1 cellular context compared by ENCODE assay signal in the genomic region with DNA sequence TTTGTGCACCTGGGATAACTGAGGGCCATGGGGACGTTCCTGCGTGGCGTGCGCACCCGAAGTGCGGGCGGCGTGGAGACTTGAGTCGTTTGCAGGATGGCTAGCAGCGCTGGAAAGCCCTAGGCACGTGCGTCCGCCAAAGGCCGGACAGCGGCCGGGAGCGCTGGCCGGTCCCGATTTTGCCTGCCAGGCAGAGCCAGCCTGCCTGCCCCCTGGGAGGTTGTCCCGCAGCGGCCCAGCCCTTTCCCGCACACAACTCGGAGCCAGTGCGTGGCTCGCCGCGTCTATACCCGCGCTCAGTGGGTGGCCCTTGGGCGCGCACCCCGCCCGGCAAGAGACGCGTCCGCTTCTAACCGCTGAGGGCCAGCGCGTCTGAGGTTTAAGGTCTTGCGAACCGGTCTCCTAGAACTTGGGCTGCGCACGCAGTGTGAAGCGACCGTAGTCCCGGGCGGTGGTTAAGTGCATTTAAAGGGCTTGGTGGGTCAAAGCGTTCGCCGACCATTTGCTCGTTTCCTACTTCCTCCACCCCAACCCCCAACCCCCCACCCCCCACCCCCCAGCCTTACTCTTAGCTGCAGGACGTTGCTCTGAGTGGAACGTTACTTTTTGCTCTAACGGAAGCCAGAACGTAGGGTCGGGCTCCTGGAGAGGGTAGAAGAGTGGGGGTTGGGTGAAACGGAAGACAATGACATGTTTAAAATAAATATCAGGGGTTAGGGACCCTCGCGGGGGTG.
A peak's percentile ranks its signal among the peaks of the same experiment; 100 is the strongest.
TF ChIP-seq lines count a peak whose summit lies in the region.

No MANE protein-coding gene starts in this region.

TF ChIP-seq in WTC11, 78 proteins besides CTCF, POLR2A, EP300 and RAD21 (continued from another document):
- TF ChIP-seq, protein P1, sequence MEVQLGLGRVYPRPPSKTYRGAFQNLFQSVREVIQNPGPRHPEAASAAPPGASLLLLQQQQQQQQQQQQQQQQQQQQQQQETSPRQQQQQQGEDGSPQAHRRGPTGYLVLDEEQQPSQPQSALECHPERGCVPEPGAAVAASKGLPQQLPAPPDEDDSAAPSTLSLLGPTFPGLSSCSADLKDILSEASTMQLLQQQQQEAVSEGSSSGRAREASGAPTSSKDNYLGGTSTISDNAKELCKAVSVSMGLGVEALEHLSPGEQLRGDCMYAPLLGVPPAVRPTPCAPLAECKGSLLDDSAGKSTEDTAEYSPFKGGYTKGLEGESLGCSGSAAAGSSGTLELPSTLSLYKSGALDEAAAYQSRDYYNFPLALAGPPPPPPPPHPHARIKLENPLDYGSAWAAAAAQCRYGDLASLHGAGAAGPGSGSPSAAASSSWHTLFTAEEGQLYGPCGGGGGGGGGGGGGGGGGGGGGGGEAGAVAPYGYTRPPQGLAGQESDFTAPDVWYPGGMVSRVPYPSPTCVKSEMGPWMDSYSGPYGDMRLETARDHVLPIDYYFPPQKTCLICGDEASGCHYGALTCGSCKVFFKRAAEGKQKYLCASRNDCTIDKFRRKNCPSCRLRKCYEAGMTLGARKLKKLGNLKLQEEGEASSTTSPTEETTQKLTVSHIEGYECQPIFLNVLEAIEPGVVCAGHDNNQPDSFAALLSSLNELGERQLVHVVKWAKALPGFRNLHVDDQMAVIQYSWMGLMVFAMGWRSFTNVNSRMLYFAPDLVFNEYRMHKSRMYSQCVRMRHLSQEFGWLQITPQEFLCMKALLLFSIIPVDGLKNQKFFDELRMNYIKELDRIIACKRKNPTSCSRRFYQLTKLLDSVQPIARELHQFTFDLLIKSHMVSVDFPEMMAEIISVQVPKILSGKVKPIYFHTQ (CRISPR knock-in tag; IDR thresholded peaks at IDR 0.05), result no peak
- TF ChIP-seq NFATC4 (CRISPR knock-in tag; IDR thresholded peaks at IDR 0.05), result no peak
- no peak for TF ChIP-seq ZNF671 (CRISPR knock-in tag; IDR thresholded peaks at IDR 0.05)
- no peak for TF ChIP-seq ZNF396 (CRISPR knock-in tag; IDR thresholded peaks at IDR 0.05; ENCODE audit: borderline replicate concordance)
- TF ChIP-seq, protein P2, sequence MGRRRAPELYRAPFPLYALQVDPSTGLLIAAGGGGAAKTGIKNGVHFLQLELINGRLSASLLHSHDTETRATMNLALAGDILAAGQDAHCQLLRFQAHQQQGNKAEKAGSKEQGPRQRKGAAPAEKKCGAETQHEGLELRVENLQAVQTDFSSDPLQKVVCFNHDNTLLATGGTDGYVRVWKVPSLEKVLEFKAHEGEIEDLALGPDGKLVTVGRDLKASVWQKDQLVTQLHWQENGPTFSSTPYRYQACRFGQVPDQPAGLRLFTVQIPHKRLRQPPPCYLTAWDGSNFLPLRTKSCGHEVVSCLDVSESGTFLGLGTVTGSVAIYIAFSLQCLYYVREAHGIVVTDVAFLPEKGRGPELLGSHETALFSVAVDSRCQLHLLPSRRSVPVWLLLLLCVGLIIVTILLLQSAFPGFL (CRISPR knock-in tag; IDR thresholded peaks at IDR 0.05; ENCODE audit: borderline replicate concordance), result no peak
- no peak for TF ChIP-seq SOX15 (CRISPR knock-in tag; IDR thresholded peaks at IDR 0.05)
- TF ChIP-seq ESRRA (CRISPR knock-in tag; IDR thresholded peaks at IDR 0.05; ENCODE audit: borderline replicate concordance), result no peak
- TF ChIP-seq NR2C2 (CRISPR knock-in tag; IDR thresholded peaks at IDR 0.05), result no peak
- TF ChIP-seq EMX1 (CRISPR knock-in tag; IDR thresholded peaks at IDR 0.05), result no peak
- TF ChIP-seq TEAD4 (CRISPR knock-in tag; IDR thresholded peaks at IDR 0.05), result no peak; the same call in none of the 2 replicates
- no peak; the same call in 1 of the 2 replicates for TF ChIP-seq FOXK1 (CRISPR knock-in tag; IDR thresholded peaks at IDR 0.05)
- no peak for TF ChIP-seq AFF4 (CRISPR knock-in tag; IDR thresholded peaks at IDR 0.05; ENCODE audit: borderline replicate concordance)
- TF ChIP-seq, protein P3, sequence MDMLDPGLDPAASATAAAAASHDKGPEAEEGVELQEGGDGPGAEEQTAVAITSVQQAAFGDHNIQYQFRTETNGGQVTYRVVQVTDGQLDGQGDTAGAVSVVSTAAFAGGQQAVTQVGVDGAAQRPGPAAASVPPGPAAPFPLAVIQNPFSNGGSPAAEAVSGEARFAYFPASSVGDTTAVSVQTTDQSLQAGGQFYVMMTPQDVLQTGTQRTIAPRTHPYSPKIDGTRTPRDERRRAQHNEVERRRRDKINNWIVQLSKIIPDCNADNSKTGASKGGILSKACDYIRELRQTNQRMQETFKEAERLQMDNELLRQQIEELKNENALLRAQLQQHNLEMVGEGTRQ (CRISPR knock-in tag; IDR thresholded peaks at IDR 0.05), result no peak; the same call in 1 of the 2 replicates
- TF ChIP-seq FOXP4 (CRISPR knock-in tag; IDR thresholded peaks at IDR 0.05), result no peak
- TF ChIP-seq ZNF121 (CRISPR knock-in tag; IDR thresholded peaks at IDR 0.05), result no peak
- peak; percentile 19; the same call in 1 of the 2 replicates for TF ChIP-seq CREB1 (CRISPR knock-in tag; IDR thresholded peaks at IDR 0.05)
- peak; percentile 16; the same call in 1 of the 2 replicates for TF ChIP-seq SMAD3 (CRISPR knock-in tag; IDR thresholded peaks at IDR 0.05; ENCODE audit: borderline replicate concordance)
